ENCODE assay signal across 11 cellular contexts in genomic region chr14:72439707-72440106, GRCh38.
DNase-seq lines count a peak whose midpoint lies in the region; ATAC-seq and TF ChIP-seq lines count a peak whose summit lies in the region.
"Had no signal": no experiment of that assay in that cellular context is flagged by ENCODE, and none has a peak within 500 bp of the region (broad histone marks: within the 10 kb centered on the region; RNA-seq: fewer than 3 reads in every experiment).

No MANE protein-coding gene starts in this region.

- intact Hi-C loops in activated CD4-positive, alpha-beta T cell treated with anti-CD3 and anti-CD28 coated beads, Interleukin-2, amount 10 ng/mL, durations not matched to agents 24 days and 14 days (cut with micrococcal nuclease), result loop anchor here (1.0 to 2.0 kb wide), 2 partner anchors 12 to 37 kb away; no protein-coding TSS in a partner anchor
- intact Hi-C loops in activated CD8-positive, alpha-beta T cell treated with anti-CD3 and anti-CD28 coated beads for 36 hours (cut with micrococcal nuclease), result loop anchor here (5.0 kb wide), 1 partner anchor 38 kb away; no protein-coding TSS in a partner anchor

- H3K4me3 Mint-ChIP-seq in activated CD4-positive, alpha-beta T cell treated with anti-CD3 and anti-CD28 coated beads, Interleukin-2, amount 10 ng/mL, durations not matched to agents 24 days and 14 days, result peak overlapping the region; percentile 78
- H3K4me3 Mint-ChIP-seq in activated CD8-positive, alpha-beta T cell treated with anti-CD3 and anti-CD28 coated beads for 36 hours, result peak overlapping the region; percentile 19
- H3K4me3 Mint-ChIP-seq in stimulated activated naive B cell treated with anti-CD40 and anti-IgM and Interleukin-4, amounts not matched to agents 10 μg/mL and 1 μg/mL and 100 μg/mL, for 72 hours, result no peak overlapping the region

- POLR2A ChIA-PET in activated CD8-positive, alpha-beta T cell treated with anti-CD3 and anti-CD28 coated beads for 36 hours (lab: Charles Lee), result interaction anchor here (0.6 to 1.1 kb wide), 3 partner anchors 12 to 18 kb away, joined by 3 to 5 read pairs (median 3); no protein-coding TSS in a partner anchor

- CTCF ChIA-PET in activated CD8-positive, alpha-beta T cell treated with anti-CD3 and anti-CD28 coated beads for 36 hours (lab: Charles Lee), result interaction anchor here (1.5 kb wide), 1 partner anchor 19 kb away, joined by 7 read pairs; no protein-coding TSS in a partner anchor

- peak overlapping the region; percentile 77 for H3K27ac Mint-ChIP-seq in activated CD4-positive, alpha-beta T cell treated with anti-CD3 and anti-CD28 coated beads, Interleukin-2, amount 10 ng/mL, durations not matched to agents 24 days and 14 days
- peak overlapping the region; percentile 62 for H3K27ac Mint-ChIP-seq in activated CD8-positive, alpha-beta T cell treated with anti-CD3 and anti-CD28 coated beads for 36 hours
- H3K27ac Mint-ChIP-seq in stimulated activated naive B cell treated with anti-CD40 and anti-IgM and Interleukin-4, amounts not matched to agents 10 μg/mL and 1 μg/mL and 100 μg/mL, for 72 hours, result no peak overlapping the region

- no peaks in the 10 kb centered on the region for H3K9me3 ChIP-seq in KOPT-K1 (ENCODE audit: insufficient read depth, low read length, poor library complexity, severe bottlenecking)
- H3K9me3 ChIP-seq in osteoblast (ENCODE audit: low read depth, low read length), result no peaks in the 10 kb centered on the region
- H3K9me3 ChIP-seq: thyroid gland had no signal

- no peak overlapping the region for H3K4me3 ChIP-seq in osteoblast (ENCODE audit: insufficient read depth, low read length)
- H3K4me3 ChIP-seq: thyroid gland had no signal

- H3K27me3 ChIP-seq in osteoblast (ENCODE audit: insufficient read depth, low read length), result peaks cover 18% of the 10 kb centered on the region
- H3K27me3 ChIP-seq: brain microvascular endothelial cell, thyroid gland had no signal

- H3K4me1 ChIP-seq in osteoblast (ENCODE audit: insufficient read depth, low read length), result no peaks in the 10 kb centered on the region

- H3K36me3 Mint-ChIP-seq in activated CD4-positive, alpha-beta T cell treated with anti-CD3 and anti-CD28 coated beads, Interleukin-2, amount 10 ng/mL, durations not matched to agents 24 days and 14 days (ENCODE audit: low read depth), result peaks cover 6% of the 10 kb centered on the region
- no peaks in the 10 kb centered on the region for H3K36me3 Mint-ChIP-seq in activated CD8-positive, alpha-beta T cell treated with anti-CD3 and anti-CD28 coated beads for 36 hours (ENCODE audit: low read depth)
- no peaks in the 10 kb centered on the region for H3K36me3 Mint-ChIP-seq in stimulated activated naive B cell treated with anti-CD40 and anti-IgM and Interleukin-4, amounts not matched to agents 10 μg/mL and 1 μg/mL and 100 μg/mL, for 72 hours

- no peak for TF ChIP-seq CTCF in activated CD8-positive, alpha-beta T cell treated with anti-CD3 and anti-CD28 coated beads for 36 hours (IDR thresholded peaks at IDR 0.05)
- TF ChIP-seq CTCF in osteoblast (IDR thresholded peaks at IDR 0.05; ENCODE audit: extremely low read depth, low read depth, low read length), result no peak

- no peaks in the 10 kb centered on the region for H3K9me3 Mint-ChIP-seq in activated CD4-positive, alpha-beta T cell treated with anti-CD3 and anti-CD28 coated beads, Interleukin-2, amount 10 ng/mL, durations not matched to agents 24 days and 14 days
- H3K9me3 Mint-ChIP-seq in activated CD8-positive, alpha-beta T cell treated with anti-CD3 and anti-CD28 coated beads for 36 hours, result no peaks in the 10 kb centered on the region
- H3K9me3 Mint-ChIP-seq in stimulated activated naive B cell treated with anti-CD40 and anti-IgM and Interleukin-4, amounts not matched to agents 10 μg/mL and 1 μg/mL and 100 μg/mL, for 72 hours, result no peaks in the 10 kb centered on the region

- no peak overlapping the region for H3K4me2 ChIP-seq in osteoblast (ENCODE audit: insufficient read depth, low read length)

- DNase-seq in activated CD4-positive, alpha-beta T cell treated with anti-CD3 and anti-CD28 coated beads, Interleukin-2, amount 10 ng/mL, durations not matched to agents 24 days and 14 days, result peak; percentile 88
- no peak for DNase-seq in activated CD4-positive, alpha-beta T cell treated with anti-CD3 and anti-CD28 coated beads, Interleukin-2, amount 50 U/mL, for 1 hour
- peak; percentile 68 for DNase-seq in activated CD8-positive, alpha-beta T cell treated with anti-CD3 and anti-CD28 coated beads for 36 hours
- no peak for DNase-seq in stimulated activated naive B cell treated with anti-CD40 and anti-IgM and Interleukin-4, amounts not matched to agents 10 μg/mL and 1 μg/mL and 100 μg/mL, for 72 hours
- no peak for DNase-seq in osteoblast (ENCODE audit: insufficient read length, low spot score, missing footprints)
- DNase-seq in erythroblast (lab: John Stamatoyannopoulos, UW), result no peak
- DNase-seq: brain microvascular endothelial cell, thyroid gland had no signal

- H3K79me2 ChIP-seq in osteoblast (ENCODE audit: insufficient read depth, low read length), result no peaks in the 10 kb centered on the region

- H2AFZ ChIP-seq in osteoblast (ENCODE audit: low read length), result no peak overlapping the region

- no peaks in the 10 kb centered on the region for H4K20me1 ChIP-seq in osteoblast (ENCODE audit: insufficient read depth, low read length)

- ATAC-seq in activated CD8-positive, alpha-beta T cell treated with anti-CD3 and anti-CD28 coated beads for 36 hours, result peak; percentile 65
- peak; percentile 50 to 55 for ATAC-seq in stimulated activated naive B cell treated with anti-CD40 and anti-IgM and Interleukin-4, amounts not matched to agents 10 μg/mL and 1 μg/mL and 100 μg/mL, for 72 hours (replicated peaks)
- ATAC-seq in GM21367 (IDR thresholded peaks at IDR 0.05; ENCODE audit: unreplicated experiment), result no peak
- ATAC-seq: sciatic nerve had no signal

- H3K36me3 ChIP-seq in KOPT-K1 (ENCODE audit: insufficient read depth, low read length) (no peaks in the 10 kb centered on the region), osteoblast (ENCODE audit: insufficient read depth, low read length) (no peaks in the 10 kb centered on the region)
- H3K36me3 ChIP-seq: brain microvascular endothelial cell, thyroid gland had no signal

- H3K27ac ChIP-seq in KOPT-K1 (ENCODE audit: low read depth, low read length, poor library complexity, severe bottlenecking) (peak overlapping the region; percentile 94), osteoblast (ENCODE audit: low read depth, low read length) (no peak overlapping the region)
- H3K27ac ChIP-seq: brain microvascular endothelial cell, thyroid gland had no signal

- peaks cover 88% of the 10 kb centered on the region for H3K4me1 Mint-ChIP-seq in activated CD4-positive, alpha-beta T cell treated with anti-CD3 and anti-CD28 coated beads, Interleukin-2, amount 10 ng/mL, durations not matched to agents 24 days and 14 days
- peaks cover 40% of the 10 kb centered on the region for H3K4me1 Mint-ChIP-seq in activated CD8-positive, alpha-beta T cell treated with anti-CD3 and anti-CD28 coated beads for 36 hours (ENCODE audit: low read depth)
- H3K4me1 Mint-ChIP-seq in stimulated activated naive B cell treated with anti-CD40 and anti-IgM and Interleukin-4, amounts not matched to agents 10 μg/mL and 1 μg/mL and 100 μg/mL, for 72 hours, result peaks cover 32 to 53% of the 10 kb centered on the region in 2 donors

- peaks cover 1% of the 10 kb centered on the region for H3K27me3 Mint-ChIP-seq in activated CD4-positive, alpha-beta T cell treated with anti-CD3 and anti-CD28 coated beads, Interleukin-2, amount 10 ng/mL, durations not matched to agents 24 days and 14 days
- H3K27me3 Mint-ChIP-seq in activated CD8-positive, alpha-beta T cell treated with anti-CD3 and anti-CD28 coated beads for 36 hours, result peaks cover 22% of the 10 kb centered on the region
- peaks cover 4 to 16% of the 10 kb centered on the region in 2 donors for H3K27me3 Mint-ChIP-seq in stimulated activated naive B cell treated with anti-CD40 and anti-IgM and Interleukin-4, amounts not matched to agents 10 μg/mL and 1 μg/mL and 100 μg/mL, for 72 hours

- no peak for TF ChIP-seq POLR2A in erythroblast (IDR thresholded peaks at IDR 0.05; ENCODE audit: low read length)

Comparison
In these comparisons a context has a peak if more than half of its experiments do, and no peak if none do; other contexts are left out.
1. DNase-seq: peak in activated CD4-positive, alpha-beta T cell treated with anti-CD3 and anti-CD28 coated beads, Interleukin-2, amount 10 ng/mL, durations not matched to agents 24 days and 14 days (single experiment) and activated CD8-positive, alpha-beta T cell treated with anti-CD3 and anti-CD28 coated beads for 36 hours (single experiment); none in activated CD4-positive, alpha-beta T cell treated with anti-CD3 and anti-CD28 coated beads, Interleukin-2, amount 50 U/mL, for 1 hour (single experiment), stimulated activated naive B cell treated with anti-CD40 and anti-IgM and Interleukin-4, amounts not matched to agents 10 μg/mL and 1 μg/mL and 100 μg/mL, for 72 hours (single experiment), osteoblast (single experiment) and erythroblast (0 of 2).
2. H3K4me3 Mint-ChIP-seq: peak in activated CD4-positive, alpha-beta T cell treated with anti-CD3 and anti-CD28 coated beads, Interleukin-2, amount 10 ng/mL, durations not matched to agents 24 days and 14 days (single experiment) and activated CD8-positive, alpha-beta T cell treated with anti-CD3 and anti-CD28 coated beads for 36 hours (single experiment); none in stimulated activated naive B cell treated with anti-CD40 and anti-IgM and Interleukin-4, amounts not matched to agents 10 μg/mL and 1 μg/mL and 100 μg/mL, for 72 hours (0 of 2).